ENCODE assay signal across 10 cellular contexts in the genomic region with DNA sequence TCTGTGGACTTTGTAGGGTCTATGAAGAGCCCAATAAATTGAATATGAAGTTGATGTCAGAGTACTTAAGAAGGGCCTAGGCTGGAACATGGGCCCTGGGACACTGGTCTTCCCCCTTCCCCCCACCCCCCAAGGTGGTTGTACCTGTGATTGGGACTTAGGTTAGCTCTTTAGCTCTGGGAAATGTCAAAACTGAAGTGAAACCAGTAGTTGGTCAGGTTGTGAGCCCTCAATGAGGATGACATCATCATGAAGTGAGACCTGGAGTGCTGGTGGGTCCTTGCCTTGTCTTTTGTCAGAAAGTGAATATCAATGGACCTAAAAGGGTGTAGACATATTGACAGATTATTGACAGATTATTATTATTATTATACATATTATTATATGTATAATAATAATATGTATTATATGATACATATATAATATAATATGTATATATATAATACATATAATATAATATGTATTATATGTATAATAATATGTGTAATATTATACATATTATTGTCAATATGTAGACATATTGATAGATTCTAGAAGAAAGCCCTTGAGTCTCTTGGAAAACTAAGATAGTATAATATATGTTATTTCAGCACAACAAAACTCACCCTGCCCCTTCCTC. TPM values are rescaled to one million over a fixed set of nuclear protein-coding genes. Genes with fewer than 3 reads are reported as not detected.
DNase-seq lines count a peak whose midpoint lies in the region; ATAC-seq and TF ChIP-seq lines count a peak whose summit lies in the region.
"Had no signal": no experiment of that assay in that cellular context is flagged by ENCODE, and none has a peak within 500 bp of the region (broad histone marks: within the 10 kb centered on the region; RNA-seq: fewer than 3 reads in every experiment).

No MANE protein-coding gene starts in this region.

- H3K27ac ChIP-seq in dorsolateral prefrontal cortex, result no peak overlapping the region
- H3K27ac ChIP-seq: esophagus squamous epithelium had no signal

- no peaks in the 10 kb centered on the region for H3K27me3 ChIP-seq in dorsolateral prefrontal cortex
- H3K27me3 ChIP-seq: esophagus squamous epithelium had no signal

- no peak for TF ChIP-seq CTCF in dorsolateral prefrontal cortex (IDR thresholded peaks at IDR 0.05 in 54 of 56, conservative IDR thresholded peaks at IDR 0.05 in 2 of 56; ENCODE audit: low read depth in 1 of 56, partially characterized antibody in 56 of 56)

- intact Hi-C loops in posterior vena cava (cut with DNase I) (no loop called here), dorsolateral prefrontal cortex (cut with DNase I) (no loop called here)

- peak; percentile 89 for ATAC-seq in HG02610 (IDR thresholded peaks at IDR 0.05; ENCODE audit: unreplicated experiment)
- peak; percentile 60 for ATAC-seq in HG03575 (IDR thresholded peaks at IDR 0.05; ENCODE audit: extremely low read depth, insufficient number of reproducible peaks, low FRiP score, unreplicated experiment)

- H3K4me3 ChIP-seq in dorsolateral prefrontal cortex, result no peak overlapping the region
- H3K4me3 ChIP-seq: esophagus squamous epithelium had no signal

- peak; percentile 13 for DNase-seq in stimulated activated CD4-positive, alpha-beta T cell treated with anti-CD3 and anti-CD28 coated beads, Interleukin-1b, Interleukin-23, amount 100 ng/mL, for 48 hours
- no peak for DNase-seq in stimulated activated CD4-positive, alpha-beta T cell treated with anti-CD3 and anti-CD28 coated beads, Interleukin-12 subunit alpha, Interleukin-12 subunit beta, amount 100 ng/mL, for 4 hours
- DNase-seq in posterior vena cava (ENCODE audit: low spot score) (no peak), dorsolateral prefrontal cortex (no peak), ureter (ENCODE audit: low spot score) (no peak), NCI-H1436 treated with DMSO at 0.1 percent for 48 hours (lab: John Stamatoyannopoulos, UW) (no peak)
- DNase-seq: esophagus squamous epithelium had no signal

RNA-seq across cellular contexts. Expression of gene MARS2, which starts 5.4 kb away (rescaled TPM):
- total RNA-seq in posterior vena cava (1 to 10 TPM; 3.4 to 3.5 TPM), dorsolateral prefrontal cortex (10 to 100 TPM in 67 of 120 experiments, 1 to 10 TPM in 53; 6.7 to 16.4 (median 10.3) TPM), ureter (10.5 TPM)

RNA-seq across cellular contexts. Expression of gene RFTN2, which starts 35.1 kb away (rescaled TPM):
- 10 to 100 TPM in 1 of 2 donors, 1 to 10 TPM in 1; 5.4 to 11.4 TPM for total RNA-seq in posterior vena cava
- total RNA-seq in dorsolateral prefrontal cortex, result 100 to 1,000 TPM in 20 of 120 experiments, 10 to 100 TPM in 100; 25.0 to 155 (median 69.5) TPM
- total RNA-seq in ureter, result 7.0 TPM
- total RNA-seq: HT1080 had no signal
